In the genomic region with DNA sequence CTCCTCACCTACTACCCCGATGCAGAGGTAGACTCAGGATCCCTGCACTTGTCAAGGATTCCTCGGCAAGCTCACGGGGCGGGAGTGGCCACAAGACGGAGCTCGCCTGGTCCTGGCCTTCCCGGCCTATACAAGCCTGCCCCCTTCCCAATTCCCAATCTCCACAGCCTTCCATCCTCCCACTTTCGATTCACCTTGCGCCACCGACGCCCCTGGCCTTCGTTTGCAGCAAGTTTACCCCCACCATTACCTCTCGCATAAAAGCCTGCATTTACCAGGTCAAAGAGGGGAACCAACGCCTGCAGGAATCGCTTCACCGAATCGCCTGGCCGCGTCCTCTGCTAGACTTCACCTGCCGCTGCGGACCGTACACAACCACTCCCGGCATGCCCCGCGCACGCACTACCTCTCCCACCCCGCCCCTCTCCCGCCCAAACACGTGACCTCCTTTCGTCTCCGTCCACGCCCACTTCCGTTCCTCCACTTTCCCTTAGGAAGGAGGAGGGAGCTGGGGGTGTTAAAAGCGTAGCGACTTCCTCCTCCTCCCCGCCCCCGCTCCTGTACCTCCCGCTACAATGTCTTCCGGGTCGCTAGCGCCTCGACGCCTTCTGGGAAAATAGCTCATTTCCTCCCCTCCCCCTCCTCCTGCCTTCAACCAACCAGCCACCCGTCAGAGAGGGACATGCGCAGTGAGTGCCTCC, we compare ENCODE assay signal across 1 cellular context.
A peak's percentile ranks its signal among the peaks of the same experiment; 100 is the strongest.
TF ChIP-seq lines count a peak whose summit lies in the region.

A gene (minus strand): TSS at position 380 of the 701 bp plus-strand sequence. CDS start 44,779 bp downstream, outside the sequence.

TF ChIP-seq in GM12878, 131 proteins besides CTCF, POLR2A, EP300 and RAD21 (continued from another document and continues in another):
- TF ChIP-seq, protein P1, sequence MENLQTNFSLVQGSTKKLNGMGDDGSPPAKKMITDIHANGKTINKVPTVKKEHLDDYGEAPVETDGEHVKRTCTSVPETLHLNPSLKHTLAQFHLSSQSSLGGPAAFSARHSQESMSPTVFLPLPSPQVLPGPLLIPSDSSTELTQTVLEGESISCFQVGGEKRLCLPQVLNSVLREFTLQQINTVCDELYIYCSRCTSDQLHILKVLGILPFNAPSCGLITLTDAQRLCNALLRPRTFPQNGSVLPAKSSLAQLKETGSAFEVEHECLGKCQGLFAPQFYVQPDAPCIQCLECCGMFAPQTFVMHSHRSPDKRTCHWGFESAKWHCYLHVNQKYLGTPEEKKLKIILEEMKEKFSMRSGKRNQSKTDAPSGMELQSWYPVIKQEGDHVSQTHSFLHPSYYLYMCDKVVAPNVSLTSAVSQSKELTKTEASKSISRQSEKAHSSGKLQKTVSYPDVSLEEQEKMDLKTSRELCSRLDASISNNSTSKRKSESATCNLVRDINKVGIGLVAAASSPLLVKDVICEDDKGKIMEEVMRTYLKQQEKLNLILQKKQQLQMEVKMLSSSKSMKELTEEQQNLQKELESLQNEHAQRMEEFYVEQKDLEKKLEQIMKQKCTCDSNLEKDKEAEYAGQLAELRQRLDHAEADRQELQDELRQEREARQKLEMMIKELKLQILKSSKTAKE (IDR thresholded peaks at IDR 0.05; ENCODE audit: low read depth, poor library complexity, severe bottlenecking): no peak
- TF ChIP-seq, protein P2, sequence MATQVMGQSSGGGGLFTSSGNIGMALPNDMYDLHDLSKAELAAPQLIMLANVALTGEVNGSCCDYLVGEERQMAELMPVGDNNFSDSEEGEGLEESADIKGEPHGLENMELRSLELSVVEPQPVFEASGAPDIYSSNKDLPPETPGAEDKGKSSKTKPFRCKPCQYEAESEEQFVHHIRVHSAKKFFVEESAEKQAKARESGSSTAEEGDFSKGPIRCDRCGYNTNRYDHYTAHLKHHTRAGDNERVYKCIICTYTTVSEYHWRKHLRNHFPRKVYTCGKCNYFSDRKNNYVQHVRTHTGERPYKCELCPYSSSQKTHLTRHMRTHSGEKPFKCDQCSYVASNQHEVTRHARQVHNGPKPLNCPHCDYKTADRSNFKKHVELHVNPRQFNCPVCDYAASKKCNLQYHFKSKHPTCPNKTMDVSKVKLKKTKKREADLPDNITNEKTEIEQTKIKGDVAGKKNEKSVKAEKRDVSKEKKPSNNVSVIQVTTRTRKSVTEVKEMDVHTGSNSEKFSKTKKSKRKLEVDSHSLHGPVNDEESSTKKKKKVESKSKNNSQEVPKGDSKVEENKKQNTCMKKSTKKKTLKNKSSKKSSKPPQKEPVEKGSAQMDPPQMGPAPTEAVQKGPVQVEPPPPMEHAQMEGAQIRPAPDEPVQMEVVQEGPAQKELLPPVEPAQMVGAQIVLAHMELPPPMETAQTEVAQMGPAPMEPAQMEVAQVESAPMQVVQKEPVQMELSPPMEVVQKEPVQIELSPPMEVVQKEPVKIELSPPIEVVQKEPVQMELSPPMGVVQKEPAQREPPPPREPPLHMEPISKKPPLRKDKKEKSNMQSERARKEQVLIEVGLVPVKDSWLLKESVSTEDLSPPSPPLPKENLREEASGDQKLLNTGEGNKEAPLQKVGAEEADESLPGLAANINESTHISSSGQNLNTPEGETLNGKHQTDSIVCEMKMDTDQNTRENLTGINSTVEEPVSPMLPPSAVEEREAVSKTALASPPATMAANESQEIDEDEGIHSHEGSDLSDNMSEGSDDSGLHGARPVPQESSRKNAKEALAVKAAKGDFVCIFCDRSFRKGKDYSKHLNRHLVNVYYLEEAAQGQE (IDR thresholded peaks at IDR 0.05; ENCODE audit: low read depth, low read length): no peak
- TF ChIP-seq, protein P3, sequence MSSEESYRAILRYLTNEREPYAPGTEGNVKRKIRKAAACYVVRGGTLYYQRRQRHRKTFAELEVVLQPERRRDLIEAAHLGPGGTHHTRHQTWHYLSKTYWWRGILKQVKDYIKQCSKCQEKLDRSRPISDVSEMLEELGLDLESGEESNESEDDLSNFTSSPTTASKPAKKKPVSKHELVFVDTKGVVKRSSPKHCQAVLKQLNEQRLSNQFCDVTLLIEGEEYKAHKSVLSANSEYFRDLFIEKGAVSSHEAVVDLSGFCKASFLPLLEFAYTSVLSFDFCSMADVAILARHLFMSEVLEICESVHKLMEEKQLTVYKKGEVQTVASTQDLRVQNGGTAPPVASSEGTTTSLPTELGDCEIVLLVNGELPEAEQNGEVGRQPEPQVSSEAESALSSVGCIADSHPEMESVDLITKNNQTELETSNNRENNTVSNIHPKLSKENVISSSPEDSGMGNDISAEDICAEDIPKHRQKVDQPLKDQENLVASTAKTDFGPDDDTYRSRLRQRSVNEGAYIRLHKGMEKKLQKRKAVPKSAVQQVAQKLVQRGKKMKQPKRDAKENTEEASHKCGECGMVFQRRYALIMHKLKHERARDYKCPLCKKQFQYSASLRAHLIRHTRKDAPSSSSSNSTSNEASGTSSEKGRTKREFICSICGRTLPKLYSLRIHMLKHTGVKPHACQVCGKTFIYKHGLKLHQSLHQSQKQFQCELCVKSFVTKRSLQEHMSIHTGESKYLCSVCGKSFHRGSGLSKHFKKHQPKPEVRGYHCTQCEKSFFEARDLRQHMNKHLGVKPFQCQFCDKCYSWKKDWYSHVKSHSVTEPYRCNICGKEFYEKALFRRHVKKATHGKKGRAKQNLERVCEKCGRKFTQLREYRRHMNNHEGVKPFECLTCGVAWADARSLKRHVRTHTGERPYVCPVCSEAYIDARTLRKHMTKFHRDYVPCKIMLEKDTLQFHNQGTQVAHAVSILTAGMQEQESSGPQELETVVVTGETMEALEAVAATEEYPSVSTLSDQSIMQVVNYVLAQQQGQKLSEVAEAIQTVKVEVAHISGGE (CRISPR knock-in tag; IDR thresholded peaks at IDR 0.05): no peak
- no peak for TF ChIP-seq PAX8 (IDR thresholded peaks at IDR 0.05)
- TF ChIP-seq MYB (IDR thresholded peaks at IDR 0.05; ENCODE audit: borderline replicate concordance, low read depth, low read length): no peak
- TF ChIP-seq IKZF1 (conservative IDR thresholded peaks at IDR 0.05): peak; percentile 87
- TF ChIP-seq, protein P4, sequence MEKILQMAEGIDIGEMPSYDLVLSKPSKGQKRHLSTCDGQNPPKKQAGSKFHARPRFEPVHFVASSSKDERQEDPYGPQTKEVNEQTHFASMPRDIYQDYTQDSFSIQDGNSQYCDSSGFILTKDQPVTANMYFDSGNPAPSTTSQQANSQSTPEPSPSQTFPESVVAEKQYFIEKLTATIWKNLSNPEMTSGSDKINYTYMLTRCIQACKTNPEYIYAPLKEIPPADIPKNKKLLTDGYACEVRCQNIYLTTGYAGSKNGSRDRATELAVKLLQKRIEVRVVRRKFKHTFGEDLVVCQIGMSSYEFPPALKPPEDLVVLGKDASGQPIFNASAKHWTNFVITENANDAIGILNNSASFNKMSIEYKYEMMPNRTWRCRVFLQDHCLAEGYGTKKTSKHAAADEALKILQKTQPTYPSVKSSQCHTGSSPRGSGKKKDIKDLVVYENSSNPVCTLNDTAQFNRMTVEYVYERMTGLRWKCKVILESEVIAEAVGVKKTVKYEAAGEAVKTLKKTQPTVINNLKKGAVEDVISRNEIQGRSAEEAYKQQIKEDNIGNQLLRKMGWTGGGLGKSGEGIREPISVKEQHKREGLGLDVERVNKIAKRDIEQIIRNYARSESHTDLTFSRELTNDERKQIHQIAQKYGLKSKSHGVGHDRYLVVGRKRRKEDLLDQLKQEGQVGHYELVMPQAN (conservative IDR thresholded peaks at IDR 0.05): peak; percentile 83
- TF ChIP-seq NR2C1 (IDR thresholded peaks at IDR 0.05): peak; percentile 97
- TF ChIP-seq DPF2 (IDR thresholded peaks at IDR 0.05): no peak; the same call in 1 of the 2 replicates
- peak; percentile 82; the same call in 1 of the 2 replicates for TF ChIP-seq TARDBP (IDR thresholded peaks at IDR 0.05; ENCODE audit: borderline replicate concordance)
- no peak; the same call in 1 of the 2 replicates for TF ChIP-seq IRF4 (IDR thresholded peaks at IDR 0.05; ENCODE audit: low read depth, low read length)
- TF ChIP-seq MTA2 (IDR thresholded peaks at IDR 0.05; ENCODE audit: low read depth): peak; percentile 82
- TF ChIP-seq POLR2AphosphoS2 (IDR thresholded peaks at IDR 0.05; ENCODE audit: low read depth, low read length): no peak
- peak; percentile 62 for TF ChIP-seq RELA (IDR thresholded peaks at IDR 0.05; ENCODE audit: borderline replicate concordance, partially characterized antibody)
- no peak for TF ChIP-seq MTA3 (IDR thresholded peaks at IDR 0.05; ENCODE audit: borderline replicate concordance, low read length)
- TF ChIP-seq SP1 (IDR thresholded peaks at IDR 0.05; ENCODE audit: low read depth, low read length): peak; percentile 80
- TF ChIP-seq, protein P5, sequence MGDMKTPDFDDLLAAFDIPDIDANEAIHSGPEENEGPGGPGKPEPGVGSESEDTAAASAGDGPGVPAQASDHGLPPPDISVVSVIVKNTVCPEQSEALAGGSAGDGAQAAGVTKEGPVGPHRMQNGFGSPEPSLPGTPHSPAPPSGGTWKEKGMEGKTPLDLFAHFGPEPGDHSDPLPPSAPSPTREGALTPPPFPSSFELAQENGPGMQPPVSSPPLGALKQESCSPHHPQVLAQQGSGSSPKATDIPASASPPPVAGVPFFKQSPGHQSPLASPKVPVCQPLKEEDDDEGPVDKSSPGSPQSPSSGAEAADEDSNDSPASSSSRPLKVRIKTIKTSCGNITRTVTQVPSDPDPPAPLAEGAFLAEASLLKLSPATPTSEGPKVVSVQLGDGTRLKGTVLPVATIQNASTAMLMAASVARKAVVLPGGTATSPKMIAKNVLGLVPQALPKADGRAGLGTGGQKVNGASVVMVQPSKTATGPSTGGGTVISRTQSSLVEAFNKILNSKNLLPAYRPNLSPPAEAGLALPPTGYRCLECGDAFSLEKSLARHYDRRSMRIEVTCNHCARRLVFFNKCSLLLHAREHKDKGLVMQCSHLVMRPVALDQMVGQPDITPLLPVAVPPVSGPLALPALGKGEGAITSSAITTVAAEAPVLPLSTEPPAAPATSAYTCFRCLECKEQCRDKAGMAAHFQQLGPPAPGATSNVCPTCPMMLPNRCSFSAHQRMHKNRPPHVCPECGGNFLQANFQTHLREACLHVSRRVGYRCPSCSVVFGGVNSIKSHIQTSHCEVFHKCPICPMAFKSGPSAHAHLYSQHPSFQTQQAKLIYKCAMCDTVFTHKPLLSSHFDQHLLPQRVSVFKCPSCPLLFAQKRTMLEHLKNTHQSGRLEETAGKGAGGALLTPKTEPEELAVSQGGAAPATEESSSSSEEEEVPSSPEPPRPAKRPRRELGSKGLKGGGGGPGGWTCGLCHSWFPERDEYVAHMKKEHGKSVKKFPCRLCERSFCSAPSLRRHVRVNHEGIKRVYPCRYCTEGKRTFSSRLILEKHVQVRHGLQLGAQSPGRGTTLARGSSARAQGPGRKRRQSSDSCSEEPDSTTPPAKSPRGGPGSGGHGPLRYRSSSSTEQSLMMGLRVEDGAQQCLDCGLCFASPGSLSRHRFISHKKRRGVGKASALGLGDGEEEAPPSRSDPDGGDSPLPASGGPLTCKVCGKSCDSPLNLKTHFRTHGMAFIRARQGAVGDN (IDR thresholded peaks at IDR 0.05): peak; percentile 75
- TF ChIP-seq, protein P6, sequence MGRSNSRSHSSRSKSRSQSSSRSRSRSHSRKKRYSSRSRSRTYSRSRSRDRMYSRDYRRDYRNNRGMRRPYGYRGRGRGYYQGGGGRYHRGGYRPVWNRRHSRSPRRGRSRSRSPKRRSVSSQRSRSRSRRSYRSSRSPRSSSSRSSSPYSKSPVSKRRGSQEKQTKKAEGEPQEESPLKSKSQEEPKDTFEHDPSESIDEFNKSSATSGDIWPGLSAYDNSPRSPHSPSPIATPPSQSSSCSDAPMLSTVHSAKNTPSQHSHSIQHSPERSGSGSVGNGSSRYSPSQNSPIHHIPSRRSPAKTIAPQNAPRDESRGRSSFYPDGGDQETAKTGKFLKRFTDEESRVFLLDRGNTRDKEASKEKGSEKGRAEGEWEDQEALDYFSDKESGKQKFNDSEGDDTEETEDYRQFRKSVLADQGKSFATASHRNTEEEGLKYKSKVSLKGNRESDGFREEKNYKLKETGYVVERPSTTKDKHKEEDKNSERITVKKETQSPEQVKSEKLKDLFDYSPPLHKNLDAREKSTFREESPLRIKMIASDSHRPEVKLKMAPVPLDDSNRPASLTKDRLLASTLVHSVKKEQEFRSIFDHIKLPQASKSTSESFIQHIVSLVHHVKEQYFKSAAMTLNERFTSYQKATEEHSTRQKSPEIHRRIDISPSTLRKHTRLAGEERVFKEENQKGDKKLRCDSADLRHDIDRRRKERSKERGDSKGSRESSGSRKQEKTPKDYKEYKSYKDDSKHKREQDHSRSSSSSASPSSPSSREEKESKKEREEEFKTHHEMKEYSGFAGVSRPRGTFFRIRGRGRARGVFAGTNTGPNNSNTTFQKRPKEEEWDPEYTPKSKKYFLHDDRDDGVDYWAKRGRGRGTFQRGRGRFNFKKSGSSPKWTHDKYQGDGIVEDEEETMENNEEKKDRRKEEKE (IDR thresholded peaks at IDR 0.05): no peak
- TF ChIP-seq TCF3 (IDR thresholded peaks at IDR 0.05; ENCODE audit: borderline replicate concordance, insufficient read depth, low read depth, low read length): no peak
- TF ChIP-seq, protein P7, sequence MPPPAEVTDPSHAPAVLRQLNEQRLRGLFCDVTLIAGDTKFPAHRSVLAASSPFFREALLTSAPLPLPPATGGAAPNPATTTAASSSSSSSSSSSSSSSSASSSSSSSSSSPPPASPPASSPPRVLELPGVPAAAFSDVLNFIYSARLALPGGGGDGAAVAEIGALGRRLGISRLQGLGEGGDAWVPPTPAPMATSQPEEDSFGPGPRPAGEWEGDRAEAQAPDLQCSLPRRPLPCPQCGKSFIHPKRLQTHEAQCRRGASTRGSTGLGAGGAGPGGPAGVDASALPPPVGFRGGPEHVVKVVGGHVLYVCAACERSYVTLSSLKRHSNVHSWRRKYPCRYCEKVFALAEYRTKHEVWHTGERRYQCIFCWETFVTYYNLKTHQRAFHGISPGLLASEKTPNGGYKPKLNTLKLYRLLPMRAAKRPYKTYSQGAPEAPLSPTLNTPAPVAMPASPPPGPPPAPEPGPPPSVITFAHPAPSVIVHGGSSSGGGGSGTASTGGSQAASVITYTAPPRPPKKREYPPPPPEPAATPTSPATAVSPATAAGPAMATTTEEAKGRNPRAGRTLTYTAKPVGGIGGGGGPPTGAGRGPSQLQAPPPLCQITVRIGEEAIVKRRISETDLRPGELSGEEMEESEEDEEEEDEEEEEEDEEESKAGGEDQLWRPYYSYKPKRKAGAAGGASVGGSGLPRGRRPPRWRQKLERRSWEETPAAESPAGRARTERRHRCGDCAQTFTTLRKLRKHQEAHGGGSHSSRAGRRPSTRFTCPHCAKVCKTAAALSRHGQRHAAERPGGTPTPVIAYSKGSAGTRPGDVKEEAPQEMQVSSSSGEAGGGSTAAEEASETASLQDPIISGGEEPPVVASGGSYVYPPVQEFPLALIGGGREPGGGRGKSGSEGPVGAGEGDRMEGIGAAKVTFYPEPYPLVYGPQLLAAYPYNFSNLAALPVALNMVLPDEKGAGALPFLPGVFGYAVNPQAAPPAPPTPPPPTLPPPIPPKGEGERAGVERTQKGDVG (CRISPR knock-in tag; IDR thresholded peaks at IDR 0.05): no peak
- no peak for TF ChIP-seq ZNF24 (IDR thresholded peaks at IDR 0.05)
- no peak for TF ChIP-seq BRCA1 (IDR thresholded peaks at IDR 0.05; ENCODE audit: low read depth, low read length)
- TF ChIP-seq, protein P8, sequence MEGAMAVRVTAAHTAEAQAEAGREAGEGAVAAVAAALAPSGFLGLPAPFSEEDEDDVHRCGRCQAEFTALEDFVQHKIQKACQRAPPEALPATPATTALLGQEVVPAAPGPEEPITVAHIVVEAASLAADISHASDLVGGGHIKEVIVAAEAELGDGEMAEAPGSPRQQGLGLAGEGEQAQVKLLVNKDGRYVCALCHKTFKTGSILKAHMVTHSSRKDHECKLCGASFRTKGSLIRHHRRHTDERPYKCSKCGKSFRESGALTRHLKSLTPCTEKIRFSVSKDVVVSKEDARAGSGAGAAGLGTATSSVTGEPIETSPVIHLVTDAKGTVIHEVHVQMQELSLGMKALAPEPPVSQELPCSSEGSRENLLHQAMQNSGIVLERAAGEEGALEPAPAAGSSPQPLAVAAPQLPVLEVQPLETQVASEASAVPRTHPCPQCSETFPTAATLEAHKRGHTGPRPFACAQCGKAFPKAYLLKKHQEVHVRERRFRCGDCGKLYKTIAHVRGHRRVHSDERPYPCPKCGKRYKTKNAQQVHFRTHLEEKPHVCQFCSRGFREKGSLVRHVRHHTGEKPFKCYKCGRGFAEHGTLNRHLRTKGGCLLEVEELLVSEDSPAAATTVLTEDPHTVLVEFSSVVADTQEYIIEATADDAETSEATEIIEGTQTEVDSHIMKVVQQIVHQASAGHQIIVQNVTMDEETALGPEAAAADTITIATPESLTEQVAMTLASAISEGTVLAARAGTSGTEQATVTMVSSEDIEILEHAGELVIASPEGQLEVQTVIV (IDR thresholded peaks at IDR 0.05; ENCODE audit: borderline replicate concordance, partially characterized antibody): peak; percentile 74
